25 cellular contexts compared by ENCODE assay signal in genomic region chr13:80555796-80556195, GRCh38.
DNase-seq lines count a peak whose midpoint lies in the region; ATAC-seq, FAIRE-seq and TF ChIP-seq lines count a peak whose summit lies in the region.
"Had no signal": no experiment of that assay in that cellular context is flagged by ENCODE, and none has a peak within 500 bp of the region (broad histone marks: within the 10 kb centered on the region; RNA-seq: fewer than 3 reads in every experiment).

No MANE protein-coding gene starts in this region.

- no peak overlapping the region for H2BK5ac ChIP-seq in neuronal stem cell (ENCODE audit: low read length)

- no peaks in the 10 kb centered on the region for H3K36me3 ChIP-seq in liver (ENCODE audit: control insufficient read depth in 4 of 4, insufficient read depth in 3 of 4, low read depth in 1 of 4, low read length in 3 of 4)
- H3K36me3 ChIP-seq in right lobe of liver = no peaks in the 10 kb centered on the region
- no peaks in the 10 kb centered on the region for H3K36me3 ChIP-seq in WERI-Rb-1
- no peaks in the 10 kb centered on the region for H3K36me3 ChIP-seq in neuronal stem cell (replicated peaks in 1 of 2; ENCODE audit: control insufficient read depth in 2 of 2, insufficient read depth in 2 of 2, low read length in 2 of 2)
- H3K36me3 ChIP-seq in tibial artery = no peaks in the 10 kb centered on the region
- H3K36me3 ChIP-seq: BE2C; BLaER1 treated with 17β-estradiol and CSF1 and Interleukin-3, amounts not matched to agents 10 nM and 100 nM had no signal

- H3K27ac ChIP-seq in liver (ENCODE audit: low read depth in 1 of 2, low read length in 2 of 2) = no peak overlapping the region
- no peak overlapping the region for H3K27ac ChIP-seq in right lobe of liver
- no peak overlapping the region for H3K27ac ChIP-seq in WERI-Rb-1
- no peak overlapping the region for H3K27ac ChIP-seq in neuronal stem cell (replicated peaks; ENCODE audit: low read length)
- no peak overlapping the region for H3K27ac ChIP-seq in tibial artery
- H3K27ac ChIP-seq: 22Rv1; A549; BLaER1 treated with 17β-estradiol and CSF1 and Interleukin-3, amounts not matched to agents 10 nM and 100 nM had no signal

- 84% methylated on average over 1 of the region's 1 CpG for WGBS in liver
- 69% methylated on average over 1 of the region's 1 CpG for WGBS in right lobe of liver (ENCODE audit: insufficient coverage, low coverage, low lambda C conversion rate, missing lambda C conversion rate)
- no CpG with 5 or more reads among the region's 1 CpG for WGBS in neuronal stem cell (ENCODE audit: extremely low coverage in 2 of 2, insufficient read length in 2 of 2, insufficient replicate concordance in 1 of 2), 2 donors

- H4K8ac ChIP-seq in neuronal stem cell (ENCODE audit: low read depth, low read length) = no peak overlapping the region

- H3K9ac ChIP-seq in liver (ENCODE audit: low read depth in 1 of 2, low read length in 2 of 2) = no peak overlapping the region
- H3K9ac ChIP-seq in neuronal stem cell (ENCODE audit: low read depth, low read length, poor library complexity) = no peak overlapping the region
- H3K9ac ChIP-seq: BLaER1 treated with 17β-estradiol and CSF1 and Interleukin-3, amounts not matched to agents 10 nM and 100 nM had no signal

- no peak overlapping the region for H3K14ac ChIP-seq in neuronal stem cell (ENCODE audit: low read length)

- no peak for TF ChIP-seq POLR2A in right lobe of liver (IDR thresholded peaks at IDR 0.05)

- no peak overlapping the region for H2AK5ac ChIP-seq in neuronal stem cell (ENCODE audit: low read depth, low read length)

- no peak for ATAC-seq in right lobe of liver
- ATAC-seq: A549, GM23338, HCT116 had no signal

- H3K4me2 ChIP-seq in neuronal stem cell (ENCODE audit: insufficient read depth, low read length, poor library complexity, severe bottlenecking) = no peak overlapping the region
- H3K4me2 ChIP-seq: A549; BLaER1 treated with 17β-estradiol and CSF1 and Interleukin-3, amounts not matched to agents 10 nM and 100 nM; GM23338 had no signal

- H3K4me1 ChIP-seq in liver (ENCODE audit: control insufficient read depth in 4 of 4, insufficient read depth in 4 of 4, low read length in 3 of 4) (peaks cover 0 to 22% (median 11%) of the 10 kb centered on the region in 4 donors), right lobe of liver (peaks cover 0 to 13% (median 6%) of the 10 kb centered on the region in 4 donors), neuronal stem cell (ENCODE audit: control insufficient read depth in 2 of 2, insufficient read depth in 1 of 2, low read depth in 1 of 2, low read length in 2 of 2) (peaks cover 2 to 16% of the 10 kb centered on the region in 2 donors), tibial artery (peaks cover 0 to 17% (median 0%) of the 10 kb centered on the region in 4 donors)

- H3K79me1 ChIP-seq in neuronal stem cell (ENCODE audit: low read depth, low read length) = no peaks in the 10 kb centered on the region

- no peak overlapping the region for H4K91ac ChIP-seq in neuronal stem cell (ENCODE audit: low read depth, low read length, poor library complexity)

- FAIRE-seq in endometrium (lab: Jason Lieb, UNC) = peak; percentile 74
- FAIRE-seq: A549, D721Med, GM12891, GM18507 had no signal

- H3K9me3 ChIP-seq in liver (ENCODE audit: control insufficient read depth in 4 of 4, low read length in 3 of 4) (no peaks in the 10 kb centered on the region), right lobe of liver (no peaks in the 10 kb centered on the region), WERI-Rb-1 (ENCODE audit: severe bottlenecking) (no peaks in the 10 kb centered on the region), neuronal stem cell (replicated peaks in 1 of 2; ENCODE audit: control insufficient read depth in 2 of 2, insufficient read depth in 1 of 2, low read depth in 1 of 2, low read length in 2 of 2) (peaks cover 0 to 2% of the 10 kb centered on the region in 2 donors), tibial artery (no peaks in the 10 kb centered on the region)
- H3K9me3 ChIP-seq: A549, BE2C had no signal

- no peak overlapping the region for H2AFZ ChIP-seq in neuronal stem cell (ENCODE audit: low read length)

- TF ChIP-seq CTCF in liver (IDR thresholded peaks at IDR 0.05; ENCODE audit: low read depth, low read length, missing input control) (no peak), right lobe of liver (IDR thresholded peaks at IDR 0.05) (no peak), WERI-Rb-1 (IDR thresholded peaks at IDR 0.05; ENCODE audit: low read depth, low read length) (no peak), tibial artery (IDR thresholded peaks at IDR 0.05) (no peak)

- no peak overlapping the region for H2BK12ac ChIP-seq in neuronal stem cell (ENCODE audit: low read length)

- H2BK15ac ChIP-seq in neuronal stem cell (ENCODE audit: low read length) = no peak overlapping the region

- H3K23ac ChIP-seq in neuronal stem cell (ENCODE audit: low read depth, low read length, poor library complexity) = no peak overlapping the region

- H3K18ac ChIP-seq in neuronal stem cell (ENCODE audit: low read length) = no peak overlapping the region

- H2BK120ac ChIP-seq in neuronal stem cell (ENCODE audit: low read depth, low read length) = no peak overlapping the region

- no peak for TF ChIP-seq RAD21 in liver (IDR thresholded peaks at IDR 0.05)

- H3K4ac ChIP-seq in neuronal stem cell (ENCODE audit: low read length) = no peak overlapping the region

- no peaks in the 10 kb centered on the region for H3K27me3 ChIP-seq in liver (ENCODE audit: control insufficient read depth in 4 of 4, insufficient read depth in 4 of 4, low read length in 3 of 4)
- H3K27me3 ChIP-seq in right lobe of liver = no peaks in the 10 kb centered on the region
- H3K27me3 ChIP-seq in WERI-Rb-1 (ENCODE audit: insufficient read depth, low read depth, severe bottlenecking) = no peaks in the 10 kb centered on the region
- H3K27me3 ChIP-seq in neuronal stem cell (ENCODE audit: control insufficient read depth in 3 of 3, insufficient read depth in 3 of 3, low read depth in 1 of 3, low read length in 3 of 3) = no peaks in the 10 kb centered on the region
- H3K27me3 ChIP-seq in tibial artery = no peaks in the 10 kb centered on the region
- H3K27me3 ChIP-seq: BE2C had no signal

- DNase-seq in right lobe of liver (no peak), lung microvascular endothelial cell (ENCODE audit: low read depth in 2 of 2) (peak; percentile 28 to 50), WERI-Rb-1 (no peak), neuronal stem cell (ENCODE audit: low spot score) (no peak), tibial artery (no peak)
- DNase-seq: ACHN; AML-193; BE2C; CD4-positive, alpha-beta T cell; CD8-positive, alpha-beta memory T cell; DMS 273 treated with DMSO at 0.1 percent for 48 hours; DMS53; DMS79 treated with DMSO at 0.1 percent for 48 hours; GF-D8; H9 had no signal

- H3K4me3 ChIP-seq in liver (ENCODE audit: low read depth in 1 of 3, low read length in 3 of 3) (no peak overlapping the region), right lobe of liver (no peak overlapping the region), WERI-Rb-1 (ENCODE audit: low read depth, low read length) (no peak overlapping the region), neuronal stem cell (ENCODE audit: low read length in 2 of 2) (no peak overlapping the region), tibial artery (no peak overlapping the region)
- H3K4me3 ChIP-seq: A549; BLaER1 treated with 17β-estradiol and CSF1 and Interleukin-3, amounts not matched to agents 10 nM and 100 nM; GM23338 had no signal

- intact Hi-C loops in right lobe of liver (cut with DNase I) (no loop called here), tibial artery (cut with DNase I; ENCODE audit: low total_unique reads) (no loop called here)

TF ChIP-seq in liver, 16 proteins besides CTCF, POLR2A, EP300 and RAD21:
- TF ChIP-seq HNF4A (conservative IDR thresholded peaks at IDR 0.05) (peak; percentile 24 to 45), NR2F2 (IDR thresholded peaks at IDR 0.05) (no peak), FOXA1 (IDR thresholded peaks at IDR 0.05) (no peak), SP1 (IDR thresholded peaks at IDR 0.05) (no peak), REST (IDR thresholded peaks at IDR 0.05) (no peak)

Comparison
In these comparisons a context has a peak if more than half of its experiments do, and no peak if none do; other contexts are left out.
1. DNase-seq: peak in lung microvascular endothelial cell (2 of 2); none in right lobe of liver (0 of 3), WERI-Rb-1 (single experiment), neuronal stem cell (single experiment) and tibial artery (0 of 2).